In the genomic region with DNA sequence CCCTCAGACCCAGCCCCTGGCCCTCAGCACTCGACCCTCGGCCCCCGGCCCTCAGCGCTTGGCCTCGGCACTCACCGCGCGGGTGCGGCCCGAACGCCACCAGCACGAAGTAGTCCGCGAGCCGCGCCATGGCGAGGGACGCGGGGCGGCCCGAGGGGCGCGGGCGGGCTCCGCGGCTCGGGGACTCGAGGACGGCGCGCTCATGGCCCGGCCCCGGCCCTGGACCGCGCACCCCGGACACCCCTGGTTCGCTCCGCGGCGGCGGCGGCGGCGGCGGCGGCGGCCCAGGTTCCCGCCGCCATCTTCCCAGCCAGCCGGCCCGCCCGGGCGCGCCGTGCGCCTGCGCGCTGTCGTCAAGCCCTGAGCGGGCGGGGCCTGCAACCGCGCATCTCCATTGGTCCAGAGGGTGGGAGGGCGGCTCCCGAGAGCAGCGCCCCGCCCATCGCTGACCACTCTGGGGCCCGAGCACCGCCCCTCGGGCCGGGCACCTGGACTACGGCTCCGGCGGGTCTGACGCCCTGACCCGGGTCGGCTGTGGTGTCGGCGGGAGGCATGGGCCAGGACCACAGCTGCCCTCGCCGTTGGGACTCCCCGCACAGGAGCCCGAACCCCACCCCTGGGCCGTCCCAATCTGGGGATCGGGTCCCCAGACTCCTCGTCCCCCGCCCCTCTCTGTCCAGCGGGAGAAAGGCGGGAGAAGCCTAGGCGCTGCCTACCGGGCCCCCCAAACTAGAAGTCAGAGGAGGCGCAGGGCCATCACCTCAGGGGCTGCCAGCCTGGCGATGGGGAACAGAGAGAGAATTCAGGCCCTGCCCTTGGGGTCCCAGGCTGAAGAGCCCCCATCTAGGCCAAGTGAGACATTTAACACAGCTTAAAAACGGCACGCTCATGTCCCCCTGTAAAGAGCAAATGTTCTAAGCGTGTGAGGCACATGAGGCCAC, we compare ENCODE assay signal across 1 cellular context.
TF ChIP-seq lines count a peak whose summit lies in the region.

Gene SBF1, minus strand, starts transcription at position 325 of the 941 bp plus-strand sequence. Its CDS starts 195 bp downstream, at position 130.

TF ChIP-seq in HEK293, 187 proteins besides CTCF, POLR2A, EP300 and RAD21 (continued from another document and continues in another):
- no peak for TF ChIP-seq ZNF704 (tag by site-specific recombination; IDR thresholded peaks at IDR 0.05)
- TF ChIP-seq ZNF654 (tag by site-specific recombination; IDR thresholded peaks at IDR 0.05; ENCODE audit: low read depth): no peak
- no peak for TF ChIP-seq ZNF2 (tag by site-specific recombination; IDR thresholded peaks at IDR 0.05)
- no peak for TF ChIP-seq ZNF501 (tag by site-specific recombination; IDR thresholded peaks at IDR 0.05)
- TF ChIP-seq, protein P1, sequence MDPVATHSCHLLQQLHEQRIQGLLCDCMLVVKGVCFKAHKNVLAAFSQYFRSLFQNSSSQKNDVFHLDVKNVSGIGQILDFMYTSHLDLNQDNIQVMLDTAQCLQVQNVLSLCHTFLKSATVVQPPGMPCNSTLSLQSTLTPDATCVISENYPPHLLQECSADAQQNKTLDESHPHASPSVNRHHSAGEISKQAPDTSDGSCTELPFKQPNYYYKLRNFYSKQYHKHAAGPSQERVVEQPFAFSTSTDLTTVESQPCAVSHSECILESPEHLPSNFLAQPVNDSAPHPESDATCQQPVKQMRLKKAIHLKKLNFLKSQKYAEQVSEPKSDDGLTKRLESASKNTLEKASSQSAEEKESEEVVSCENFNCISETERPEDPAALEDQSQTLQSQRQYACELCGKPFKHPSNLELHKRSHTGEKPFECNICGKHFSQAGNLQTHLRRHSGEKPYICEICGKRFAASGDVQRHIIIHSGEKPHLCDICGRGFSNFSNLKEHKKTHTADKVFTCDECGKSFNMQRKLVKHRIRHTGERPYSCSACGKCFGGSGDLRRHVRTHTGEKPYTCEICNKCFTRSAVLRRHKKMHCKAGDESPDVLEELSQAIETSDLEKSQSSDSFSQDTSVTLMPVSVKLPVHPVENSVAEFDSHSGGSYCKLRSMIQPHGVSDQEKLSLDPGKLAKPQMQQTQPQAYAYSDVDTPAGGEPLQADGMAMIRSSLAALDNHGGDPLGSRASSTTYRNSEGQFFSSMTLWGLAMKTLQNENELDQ (tag by site-specific recombination; IDR thresholded peaks at IDR 0.05; ENCODE audit: low read depth): no peak
- TF ChIP-seq, protein P2, sequence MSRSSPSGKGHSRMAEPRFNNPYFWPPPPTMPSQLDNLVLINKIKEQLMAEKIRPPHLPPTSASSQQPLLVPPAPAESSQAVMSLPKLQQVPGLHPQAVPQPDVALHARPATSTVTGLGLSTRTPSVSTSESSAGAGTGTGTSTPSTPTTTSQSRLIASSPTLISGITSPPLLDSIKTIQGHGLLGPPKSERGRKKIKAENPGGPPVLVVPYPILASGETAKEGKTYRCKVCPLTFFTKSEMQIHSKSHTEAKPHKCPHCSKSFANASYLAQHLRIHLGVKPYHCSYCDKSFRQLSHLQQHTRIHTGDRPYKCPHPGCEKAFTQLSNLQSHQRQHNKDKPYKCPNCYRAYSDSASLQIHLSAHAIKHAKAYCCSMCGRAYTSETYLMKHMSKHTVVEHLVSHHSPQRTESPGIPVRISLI (tag by site-specific recombination; IDR thresholded peaks at IDR 0.05): no peak
- no peak for TF ChIP-seq ZNF624 (tag by site-specific recombination; IDR thresholded peaks at IDR 0.05)
- TF ChIP-seq PRDM4 (tag by site-specific recombination; IDR thresholded peaks at IDR 0.05): no peak
- TF ChIP-seq ZNF837 (tag by site-specific recombination; IDR thresholded peaks at IDR 0.05): no peak
- TF ChIP-seq ZNF701 (tag by site-specific recombination; IDR thresholded peaks at IDR 0.05): no peak
- TF ChIP-seq ZNF645 (tag by site-specific recombination; IDR thresholded peaks at IDR 0.05): no peak
- TF ChIP-seq ZNF354C (tag by site-specific recombination; IDR thresholded peaks at IDR 0.05; ENCODE audit: borderline replicate concordance, low read depth): no peak
- no peak for TF ChIP-seq ZNF121 (tag by site-specific recombination; IDR thresholded peaks at IDR 0.05)
- no peak for TF ChIP-seq ZNF239 (tag by site-specific recombination; IDR thresholded peaks at IDR 0.05)
- TF ChIP-seq ZFHX2 (tag by site-specific recombination; conservative IDR thresholded peaks at IDR 0.05): no peak
- no peak for TF ChIP-seq ZNF138 (tag by site-specific recombination; IDR thresholded peaks at IDR 0.05; ENCODE audit: borderline replicate concordance)
- TF ChIP-seq ZNF549 (tag by site-specific recombination; IDR thresholded peaks at IDR 0.05): no peak
- TF ChIP-seq ZNF768 (tag by site-specific recombination; IDR thresholded peaks at IDR 0.05): no peak
- TF ChIP-seq GLIS2 (tag by site-specific recombination; IDR thresholded peaks at IDR 0.05): peak; percentile 72
- no peak for TF ChIP-seq MZF1 (tag by site-specific recombination; IDR thresholded peaks at IDR 0.05; ENCODE audit: borderline replicate concordance)
- no peak for TF ChIP-seq ZNF626 (tag by site-specific recombination; IDR thresholded peaks at IDR 0.05)
- no peak for TF ChIP-seq ZNF114 (tag by site-specific recombination; IDR thresholded peaks at IDR 0.05)
- TF ChIP-seq, protein P3, sequence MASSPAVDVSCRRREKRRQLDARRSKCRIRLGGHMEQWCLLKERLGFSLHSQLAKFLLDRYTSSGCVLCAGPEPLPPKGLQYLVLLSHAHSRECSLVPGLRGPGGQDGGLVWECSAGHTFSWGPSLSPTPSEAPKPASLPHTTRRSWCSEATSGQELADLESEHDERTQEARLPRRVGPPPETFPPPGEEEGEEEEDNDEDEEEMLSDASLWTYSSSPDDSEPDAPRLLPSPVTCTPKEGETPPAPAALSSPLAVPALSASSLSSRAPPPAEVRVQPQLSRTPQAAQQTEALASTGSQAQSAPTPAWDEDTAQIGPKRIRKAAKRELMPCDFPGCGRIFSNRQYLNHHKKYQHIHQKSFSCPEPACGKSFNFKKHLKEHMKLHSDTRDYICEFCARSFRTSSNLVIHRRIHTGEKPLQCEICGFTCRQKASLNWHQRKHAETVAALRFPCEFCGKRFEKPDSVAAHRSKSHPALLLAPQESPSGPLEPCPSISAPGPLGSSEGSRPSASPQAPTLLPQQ (tag by site-specific recombination; IDR thresholded peaks at IDR 0.05): no peak
- TF ChIP-seq SP2 (tag by site-specific recombination; IDR thresholded peaks at IDR 0.05): peak; percentile 86
- no peak for TF ChIP-seq SALL2 (tag by site-specific recombination; IDR thresholded peaks at IDR 0.05; ENCODE audit: borderline replicate concordance)
- TF ChIP-seq ZNF19 (tag by site-specific recombination; IDR thresholded peaks at IDR 0.05; ENCODE audit: low read depth): no peak
- TF ChIP-seq HOXA7 (CRISPR knock-in tag; IDR thresholded peaks at IDR 0.05; ENCODE audit: borderline replicate concordance): no peak
- no peak for TF ChIP-seq ZNF791 (tag by site-specific recombination; IDR thresholded peaks at IDR 0.05)
- no peak for TF ChIP-seq ZNF580 (tag by site-specific recombination; IDR thresholded peaks at IDR 0.05)
- TF ChIP-seq, protein P4, sequence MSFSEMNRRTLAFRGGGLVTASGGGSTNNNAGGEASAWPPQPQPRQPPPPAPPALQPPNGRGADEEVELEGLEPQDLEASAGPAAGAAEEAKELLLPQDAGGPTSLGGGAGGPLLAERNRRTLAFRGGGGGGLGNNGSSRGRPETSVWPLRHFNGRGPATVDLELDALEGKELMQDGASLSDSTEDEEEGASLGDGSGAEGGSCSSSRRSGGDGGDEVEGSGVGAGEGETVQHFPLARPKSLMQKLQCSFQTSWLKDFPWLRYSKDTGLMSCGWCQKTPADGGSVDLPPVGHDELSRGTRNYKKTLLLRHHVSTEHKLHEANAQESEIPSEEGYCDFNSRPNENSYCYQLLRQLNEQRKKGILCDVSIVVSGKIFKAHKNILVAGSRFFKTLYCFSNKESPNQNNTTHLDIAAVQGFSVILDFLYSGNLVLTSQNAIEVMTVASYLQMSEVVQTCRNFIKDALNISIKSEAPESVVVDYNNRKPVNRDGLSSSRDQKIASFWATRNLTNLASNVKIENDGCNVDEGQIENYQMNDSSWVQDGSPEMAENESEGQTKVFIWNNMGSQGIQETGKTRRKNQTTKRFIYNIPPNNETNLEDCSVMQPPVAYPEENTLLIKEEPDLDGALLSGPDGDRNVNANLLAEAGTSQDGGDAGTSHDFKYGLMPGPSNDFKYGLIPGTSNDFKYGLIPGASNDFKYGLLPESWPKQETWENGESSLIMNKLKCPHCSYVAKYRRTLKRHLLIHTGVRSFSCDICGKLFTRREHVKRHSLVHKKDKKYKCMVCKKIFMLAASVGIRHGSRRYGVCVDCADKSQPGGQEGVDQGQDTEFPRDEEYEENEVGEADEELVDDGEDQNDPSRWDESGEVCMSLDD (tag by site-specific recombination; IDR thresholded peaks at IDR 0.05): peak; percentile 50; the same call in 1 of the 2 replicates
- no peak for TF ChIP-seq ZNF398 (tag by site-specific recombination; IDR thresholded peaks at IDR 0.05)
- no peak for TF ChIP-seq ZIC2 (tag by site-specific recombination; IDR thresholded peaks at IDR 0.05)
- no peak for TF ChIP-seq OVOL3 (tag by site-specific recombination; IDR thresholded peaks at IDR 0.05)
- no peak for TF ChIP-seq ZNF24 (tag by site-specific recombination; IDR thresholded peaks at IDR 0.05)
- peak; percentile 17; the same call in 1 of the 2 replicates for TF ChIP-seq ZXDB (tag by site-specific recombination; IDR thresholded peaks at IDR 0.05)
- no peak for TF ChIP-seq ZNF639 (tag by site-specific recombination; IDR thresholded peaks at IDR 0.05)
- TF ChIP-seq KLF9 (tag by site-specific recombination; IDR thresholded peaks at IDR 0.05; ENCODE audit: low read depth): peak; percentile 76
